In the genomic region with DNA sequence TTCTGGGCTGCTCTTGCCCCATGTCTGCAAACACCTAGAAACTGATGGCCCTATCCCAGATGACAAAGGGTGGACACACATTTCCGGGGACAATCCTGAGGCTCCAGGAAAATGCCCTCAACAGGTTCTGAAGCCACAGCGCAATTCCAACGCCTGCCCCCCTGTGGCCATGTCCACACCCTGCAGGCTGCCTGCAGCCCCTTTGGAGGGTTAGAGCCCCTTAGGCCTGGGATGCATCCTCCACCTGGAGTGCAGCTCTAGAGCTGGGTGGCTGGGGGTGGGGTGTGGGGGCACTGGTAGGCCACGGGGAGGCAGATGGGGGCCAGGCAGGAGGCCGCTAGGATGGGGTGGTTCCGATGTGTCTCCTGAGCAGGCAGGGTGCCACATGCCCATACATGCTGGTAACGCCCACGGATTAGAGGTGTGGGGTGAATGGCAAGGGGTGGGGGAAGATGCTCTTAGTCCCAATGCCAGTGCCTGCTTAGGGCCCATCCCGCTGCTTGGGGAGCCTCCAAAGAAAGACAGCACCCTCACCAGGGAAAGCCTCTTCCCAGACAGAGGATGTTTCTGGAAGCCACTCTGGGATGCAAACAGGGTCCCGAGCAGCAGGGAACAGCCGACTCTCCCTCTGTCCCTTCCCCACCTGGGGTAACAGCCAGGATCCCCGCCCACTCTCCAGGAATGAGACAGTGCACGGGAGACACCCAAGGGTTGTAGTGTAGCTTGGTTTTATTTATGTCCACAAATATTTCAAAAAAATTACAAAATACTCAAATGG, we compare ENCODE assay signal across 8 cellular contexts. TPM values are rescaled to one million over a fixed set of nuclear protein-coding genes. Genes with fewer than 3 reads are reported as not detected.
DNase-seq lines count a peak whose midpoint lies in the region; ATAC-seq, FAIRE-seq and TF ChIP-seq lines count a peak whose summit lies in the region.

No MANE protein-coding gene starts in this region.

- H3K27ac ChIP-seq in A549 (peak overlapping the region; percentile 41 to 50; a peak in 3 of 6 replicates), upper lobe of right lung (no peak overlapping the region)

- intact Hi-C loops in upper lobe of right lung (cut with DNase I): loop anchor here (10.0 kb wide), 1 partner anchor 53 kb away; no protein-coding TSS in a partner anchor

- no peak for TF ChIP-seq POLR2A in A549 (IDR thresholded peaks at IDR 0.05; ENCODE audit: low read length)

- no peak for TF ChIP-seq EP300 in A549 (IDR thresholded peaks at IDR 0.05)

- no peaks in the 10 kb centered on the region for H3K27me3 ChIP-seq in upper lobe of right lung

- POLR2A ChIA-PET in A549 (lab: Yijun Ruan, JAX): no interaction called here

- ATAC-seq in A549 (peak; percentile 41 to 66; a peak in 4 of 6 replicates), upper lobe of right lung (peak; percentile 34), GM21786 (IDR thresholded peaks at IDR 0.05; ENCODE audit: unreplicated experiment) (no peak), GM21381 (IDR thresholded peaks at IDR 0.05; ENCODE audit: unreplicated experiment) (no peak)

- H3K4me2 ChIP-seq in A549: no peak overlapping the region

- no peak overlapping the region for H3K4me3 ChIP-seq in A549
- H3K4me3 ChIP-seq in upper lobe of right lung: no peak overlapping the region

- H3K36me3 ChIP-seq in upper lobe of right lung: peaks cover 37% of the 10 kb centered on the region

- in situ Hi-C loops in GM13976 (cut with MboI; ENCODE audit: low sequenced_read_pairs, unreplicated experiment): no loop called here

- CTCF ChIA-PET in A549 (lab: Yijun Ruan, JAX): interaction anchor here (0.8 to 7.8 kb wide), 15 partner anchors 9 to 432 kb away, joined by 3 to 76 read pairs (median 4); no protein-coding TSS in a partner anchor

- DNase-seq in A549 (ENCODE audit: low read depth in 1 of 2, low spot score in 1 of 2) (peak; percentile 18 to 32), GM13976 (ENCODE audit: low spot score) (no peak), islet precursor cell (peak; percentile 80), upper lobe of right lung (no peak), activated gamma-delta T cell treated with Interleukin-2 at 50 U/mL for 16 hours (no peak)
- DNase-seq in activated CD4-positive, alpha-beta T cell treated with anti-CD3 and anti-CD28 coated beads, Interleukin-2, amount 50 U/mL, for 1 hour: peak; percentile 12

- peak; percentile 38 for TF ChIP-seq CTCF in A549 (IDR thresholded peaks at IDR 0.05)
- peak; percentile 15 for TF ChIP-seq CTCF in GM13976 (IDR thresholded peaks at IDR 0.05; ENCODE audit: borderline replicate concordance, control extremely low read depth, extremely low read depth, insufficient read depth, missing control alignments)
- peak; percentile 53 for TF ChIP-seq CTCF in upper lobe of right lung (IDR thresholded peaks at IDR 0.05)

- WGBS in A549 (ENCODE audit: missing lambda C conversion rate): 73% methylated on average over 4 of the region's 13 CpGs

- peak; percentile 30 to 39; a peak in 3 of 5 replicates for TF ChIP-seq RAD21 in A549 (conservative IDR thresholded peaks at IDR 0.05 in 1 of 2, IDR thresholded peaks at IDR 0.05 in 1 of 2)

- FAIRE-seq in A549 (lab: Jason Lieb, UNC): no peak

- no peaks in the 10 kb centered on the region for H3K9me3 ChIP-seq in A549
- H3K9me3 ChIP-seq in upper lobe of right lung: no peaks in the 10 kb centered on the region

- H3K4me1 ChIP-seq in A549 (peaks cover 11% of the 10 kb centered on the region; the same call in 2 of the 3 replicates), upper lobe of right lung (peaks cover 9% of the 10 kb centered on the region)

TF ChIP-seq in A549, 52 proteins besides CTCF, POLR2A, EP300 and RAD21:
- peak; percentile 52 for TF ChIP-seq SMC3 (IDR thresholded peaks at IDR 0.05)
- no peak for TF ChIP-seq CHD4 (IDR thresholded peaks at IDR 0.05; ENCODE audit: borderline replicate concordance)
- no peak for TF ChIP-seq FOXS1 (CRISPR knock-in tag; IDR thresholded peaks at IDR 0.05)

RNA-seq across cellular contexts. Expression of a gene that starts 34.0 kb away (rescaled TPM):
- polyA plus RNA-seq in A549 (2011; rRNA removed): 1.6 TPM in 2 replicates
- 1.8 and 3.1 TPM in 2 replicates for polyA plus RNA-seq in A549 (2012; cell fraction: cytosol; rRNA removed)
- 3.1 and 4.5 TPM in 2 replicates for polyA plus RNA-seq in A549 (2012; cell fraction: nucleus; rRNA removed)
- polyA plus RNA-seq in A549 (2017; fragmentation: RNase III; extraction: RNeasy Plus Mini Kit Qiagen cat#74134 plus additional on column Dnase treatment): 1.7 to 2.2 TPM (median 1.8 TPM) in 3 replicates
- polyA minus RNA-seq in A549 (2011; rRNA and poly(A)+ RNA removed): 2.0 and 2.4 TPM in 2 replicates
- total RNA-seq in upper lobe of right lung: 1.9 TPM

Comparison
In these comparisons a context has a peak if more than half of its experiments do, and no peak if none do; other contexts are left out.
1. ATAC-seq: peak in A549 (2 of 2) and upper lobe of right lung (single experiment); none in GM21786 (single experiment) and GM21381 (single experiment).
2. DNase-seq: peak in A549 (2 of 2), activated CD4-positive, alpha-beta T cell treated with anti-CD3 and anti-CD28 coated beads, Interleukin-2, amount 50 U/mL, for 1 hour (single experiment) and islet precursor cell (single experiment); none in GM13976 (single experiment), upper lobe of right lung (single experiment) and activated gamma-delta T cell treated with Interleukin-2 at 50 U/mL for 16 hours (single experiment).
3. Peak in every context shown above with its lines, with median percentiles within 50 percentile points of each other: CTCF ChIP-seq.